Comparison of ENCODE assay signal across 8 cellular contexts in the genomic region with DNA sequence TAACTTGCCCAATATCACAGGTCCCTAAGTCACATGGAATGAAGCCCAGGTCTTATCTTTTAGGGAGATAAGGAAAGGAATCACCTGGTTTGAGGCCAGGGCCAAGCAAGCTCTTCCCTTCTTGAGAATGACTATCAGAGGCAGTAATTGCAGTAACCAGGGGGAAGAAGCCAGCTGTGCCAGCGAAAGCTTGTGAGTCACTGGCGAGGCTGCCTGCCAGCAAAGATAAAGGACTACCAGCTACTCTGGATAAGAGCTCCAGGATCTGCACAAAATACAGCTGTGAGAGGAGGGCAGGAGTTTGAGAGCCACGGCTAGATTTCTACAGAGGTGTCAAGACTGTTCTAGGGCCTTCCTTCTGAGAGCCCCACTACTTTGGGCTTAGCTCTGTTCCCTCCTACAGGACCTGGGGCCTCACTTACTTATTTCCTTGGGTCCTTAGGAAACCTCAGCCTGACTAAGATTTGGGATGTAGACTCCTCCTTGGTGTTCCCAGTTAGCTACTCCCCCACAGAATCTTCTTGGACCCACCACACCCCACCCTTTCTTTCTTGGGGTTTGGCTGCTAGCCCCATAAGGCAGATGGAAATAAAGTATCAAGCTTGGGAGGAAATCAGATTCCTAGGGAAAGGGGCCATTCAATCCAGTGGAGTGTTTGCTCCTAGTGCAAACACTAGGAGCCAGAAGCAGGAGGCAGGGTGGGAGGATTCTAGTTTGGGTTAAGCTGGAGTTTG. TPM values are rescaled to one million over a fixed set of nuclear protein-coding genes. Genes with fewer than 3 reads are reported as not detected.
DNase-seq lines count a peak whose midpoint lies in the region; ATAC-seq, FAIRE-seq and TF ChIP-seq lines count a peak whose summit lies in the region.
"Had no signal": no experiment of that assay in that cellular context is flagged by ENCODE, and none has a peak within 500 bp of the region (broad histone marks: within the 10 kb centered on the region; RNA-seq: fewer than 3 reads in every experiment).

No MANE protein-coding gene starts in this region.

- POLR2A ChIA-PET in Caco-2 (lab: Charles Lee) = no interaction called here

- no peaks in the 10 kb centered on the region for H3K27me3 ChIP-seq in psoas muscle (ENCODE audit: insufficient read depth in 3 of 3, low read length in 2 of 3)
- no peaks in the 10 kb centered on the region for H3K27me3 ChIP-seq in Caco-2 (replicated peaks; ENCODE audit: control insufficient read depth, insufficient read depth, low read length)

- peaks cover 17% of the 10 kb centered on the region for H3K4me1 Mint-ChIP-seq in Caco-2 (ENCODE audit: low read depth, unreplicated experiment)

- ATAC-seq in psoas muscle = peak in 3 of 4 donors; percentile 34 to 73 (median 60)
- no peak for ATAC-seq in GM21526 (IDR thresholded peaks at IDR 0.05; ENCODE audit: low FRiP score, unreplicated experiment)

- DNase-seq in HTR-8/SVneo (ENCODE audit: insufficient read length, low spot score) (peak; percentile 31), coronary artery (ENCODE audit: low spot score) (peak; percentile 91), psoas muscle (peak; percentile 61 to 69), SHP77 treated with DMSO at 0.1 percent for 48 hours (lab: John Stamatoyannopoulos, UW) (no peak), Caco-2 (no peak)
- DNase-seq: NCI-H2171 treated with DMSO at 0.1 percent for 48 hours had no signal

- no peak overlapping the region for H3K27ac Mint-ChIP-seq in Caco-2 (ENCODE audit: unreplicated experiment)

- H3K36me3 ChIP-seq in psoas muscle (ENCODE audit: insufficient read depth in 1 of 2, low read depth in 1 of 2) (no peaks in the 10 kb centered on the region), Caco-2 (ENCODE audit: control insufficient read depth, insufficient read depth, low read length) (no peaks in the 10 kb centered on the region)

- no peak overlapping the region for H3K4me3 ChIP-seq in coronary artery
- H3K4me3 ChIP-seq in psoas muscle = no peak overlapping the region
- no peak overlapping the region for H3K4me3 ChIP-seq in Caco-2 (ENCODE audit: low read depth, low read length)

- H3K4me1 ChIP-seq in psoas muscle = no peaks in the 10 kb centered on the region
- peaks cover 15% of the 10 kb centered on the region for H3K4me1 ChIP-seq in Caco-2

- 45 to 65% (median 56%) methylated on average over 3 of the region's 3 CpGs for WGBS in psoas muscle, 3 donors

- H3K9me3 ChIP-seq in psoas muscle = no peaks in the 10 kb centered on the region
- H3K9me3 ChIP-seq in Caco-2 = no peaks in the 10 kb centered on the region

- no peaks in the 10 kb centered on the region for H3K36me3 Mint-ChIP-seq in Caco-2 (ENCODE audit: insufficient read depth, unreplicated experiment)

- CTCF ChIA-PET in Caco-2 (lab: Charles Lee) = interaction anchor here (0.6 to 3.5 kb wide), 6 partner anchors 20 to 112 kb away, joined by 5 to 36 read pairs (median 14); no protein-coding TSS in a partner anchor

- no peaks in the 10 kb centered on the region for H3K9me3 Mint-ChIP-seq in Caco-2 (ENCODE audit: unreplicated experiment)

- FAIRE-seq in HTR-8/SVneo (lab: Jason Lieb, UNC) = no peak

- BruUV-seq in Caco-2 (replicated peaks; lab: Mats Ljungman, UMichigan) = no TSS peak

- H3K27ac ChIP-seq in coronary artery = peak overlapping the region; percentile 69 to 82
- H3K27ac ChIP-seq in psoas muscle = no peak overlapping the region

- no peak for TF ChIP-seq CTCF in coronary artery (IDR thresholded peaks at IDR 0.05)
- TF ChIP-seq CTCF in psoas muscle (IDR thresholded peaks at IDR 0.05) = no peak
- TF ChIP-seq CTCF in Caco-2 (IDR thresholded peaks at IDR 0.05; ENCODE audit: insufficient read depth in 1 of 2, low read depth in 1 of 2, low read length in 1 of 2, severe bottlenecking in 1 of 2, unreplicated experiment in 1 of 2) = no peak

- no peak overlapping the region for H3K4me3 Mint-ChIP-seq in Caco-2 (ENCODE audit: unreplicated experiment)

- H3K27me3 Mint-ChIP-seq in Caco-2 (ENCODE audit: insufficient read depth, unreplicated experiment) = no peaks in the 10 kb centered on the region

- intact Hi-C loops in psoas muscle (cut with DNase I) = loop anchor here (2.0 to 10.0 kb wide), 4 partner anchors 65 to 105 kb away; no protein-coding TSS in a partner anchor
- intact Hi-C loops in Caco-2 (cut with micrococcal nuclease; ENCODE audit: unreplicated experiment) = no loop called here

RNA-seq across cellular contexts. Expression of gene CCKBR, which starts 9.6 kb away (rescaled TPM):
- not detected for total RNA-seq in psoas muscle
- not detected for polyA plus RNA-seq in psoas muscle
- total RNA-seq in Caco-2 (2022) = 1.6 and 2.1 TPM in 2 replicates

RNA-seq across cellular contexts. Expression of gene CNGA4, which starts 11.1 kb away (rescaled TPM):
- total RNA-seq in psoas muscle (not detected), Caco-2 (2022) (0.56 TPM in 1 of 2 replicates, not detected in the other)
- under 1 TPM in 2 of 3 donors, not detected in 1; 0.03 to 0.21 TPM for polyA plus RNA-seq in psoas muscle

RNA-seq across cellular contexts. Expression of gene FHIP1B, which starts 15.6 kb away (rescaled TPM):
- total RNA-seq in psoas muscle = 10 to 100 TPM in 3 of 4 donors, 1 to 10 TPM in 1; 9.1 to 21.6 (median 15.6) TPM
- polyA plus RNA-seq in psoas muscle = 10 to 100 TPM; 15.7 to 22.2 (median 20.1) TPM
- 26.8 and 27.8 TPM in 2 replicates for total RNA-seq in Caco-2 (2022)

RNA-seq across cellular contexts. Expression of gene C11orf42, which starts 44.6 kb away (rescaled TPM):
- total RNA-seq in psoas muscle (not detected), Caco-2 (2022) (not detected in 2 replicates)
- not detected for polyA plus RNA-seq in psoas muscle
- polyA plus RNA-seq: adipose tissue had no signal

RNA-seq across cellular contexts. Expression of gene OR52W1, which starts 51.0 kb away (rescaled TPM):
- total RNA-seq in psoas muscle (not detected), Caco-2 (2022) (not detected in 2 replicates)
- not detected for polyA plus RNA-seq in psoas muscle
- polyA plus RNA-seq: adipose tissue had no signal

Comparison
In these comparisons a context has a peak if more than half of its experiments do, and no peak if none do; other contexts are left out.
1. DNase-seq: peak in HTR-8/SVneo (single experiment), coronary artery (single experiment) and psoas muscle (2 of 2); none in SHP77 treated with DMSO at 0.1 percent for 48 hours (single experiment) and Caco-2 (0 of 2).